ENCODE assay signal across 32 cellular contexts in genomic region chr7:155868955-155869783, GRCh38. TPM values are rescaled to one million over a fixed set of nuclear protein-coding genes. Genes with fewer than 3 reads are reported as not detected.
"Had no signal": no experiment of that assay in that cellular context is flagged by ENCODE, and none has a peak within 500 bp of the region (broad histone marks: within the 10 kb centered on the region; RNA-seq: fewer than 3 reads in every experiment).

No MANE protein-coding gene starts in this region.

- H3K4me3 ChIP-seq: adrenal gland, body of pancreas, heart left ventricle, left lung, lower lobe of right lung, mucosa of descending colon, pancreas, psoas muscle, smooth muscle cell, thoracic aorta, uterus had no signal

- DNase-seq: activated CD4-positive, alpha-beta T cell treated with anti-CD3 and anti-CD28 coated beads for 48 hours; activated CD4-positive, alpha-beta T cell treated with anti-CD3 and anti-CD28 coated beads, Interleukin-2, amount 50 U/mL, for 48 hours; activated naive CD4-positive, alpha-beta T cell treated with anti-CD3 and anti-CD28 coated beads for 36 hours; activated naive CD8-positive, alpha-beta T cell treated with anti-CD3 and anti-CD28 coated beads for 36 hours; activated T-cell treated with anti-CD3 and anti-CD28 coated beads, Interleukin-2, amount 50 U/mL, for 48 hours; aorta; cerebellar nuclear complex; cortex of kidney; foreskin keratinocyte; hypothalamus; kidney glomerular epithelial cell; lower lobe of right lung; mesenchymal stem cell; mucosa of descending colon; nephron progenitor cell; stimulated activated CD4-positive, alpha-beta T cell treated with anti-CD3 and anti-CD28 coated beads, Interleukin-15, amount 100 ng/mL, for 24 hours; stimulated activated naive CD4-positive, alpha-beta T cell; SW 1271; T-helper 9 cell; uterus had no signal

- H3K4me1 ChIP-seq: body of pancreas, foreskin keratinocyte, heart left ventricle, left lung, lower lobe of right lung, pancreas, psoas muscle, uterus had no signal

- H3K9me3 ChIP-seq: adrenal gland, body of pancreas, heart left ventricle, left lung, lower lobe of right lung, mucosa of descending colon, neutrophil, pancreas, psoas muscle, thoracic aorta, uterus had no signal

- H3K27ac ChIP-seq: adrenal gland, body of pancreas, foreskin keratinocyte, heart left ventricle, left lung, lower lobe of right lung, neutrophil, pancreas, psoas muscle, thoracic aorta, uterus had no signal

- H3K27me3 ChIP-seq: adrenal gland, body of pancreas, foreskin keratinocyte, pancreas, uterus had no signal

- H3K36me3 ChIP-seq: adrenal gland, heart left ventricle, left lung, lower lobe of right lung, neutrophil, pancreas, thoracic aorta, uterus had no signal

- FAIRE-seq: pancreas, TTC549 had no signal

RNA-seq across cellular contexts. Expression of gene SHH, which starts 56.9 kb away (rescaled TPM):
- total RNA-seq: activated CD8-positive, alpha-beta memory T cell treated with anti-CD3 and anti-CD28 coated beads for 36 hours; activated naive CD4-positive, alpha-beta T cell treated with anti-CD3 and anti-CD28 coated beads for 36 hours; activated naive CD8-positive, alpha-beta T cell treated with anti-CD3 and anti-CD28 coated beads for 36 hours; esophagus mucosa; heart left ventricle; psoas muscle; smooth muscle cell had no signal
